Comparison of ENCODE assay signal across 2 cellular contexts in genomic region chr19:22321554-22321953, GRCh38. TPM values are rescaled to one million over a fixed set of nuclear protein-coding genes. Genes with fewer than 3 reads are reported as not detected.
"Had no signal": no experiment of that assay in that cellular context is flagged by ENCODE, and none has a peak within 500 bp of the region (broad histone marks: within the 10 kb centered on the region; RNA-seq: fewer than 3 reads in every experiment).

No MANE protein-coding gene starts in this region.

RNA-seq across cellular contexts. Expression of gene ZNF729, which starts 35.3 kb away (rescaled TPM):
- total RNA-seq: G401, GM12878 had no signal
- polyA plus RNA-seq: GM12878 had no signal
